2 cellular contexts compared by ENCODE assay signal in the genomic region with DNA sequence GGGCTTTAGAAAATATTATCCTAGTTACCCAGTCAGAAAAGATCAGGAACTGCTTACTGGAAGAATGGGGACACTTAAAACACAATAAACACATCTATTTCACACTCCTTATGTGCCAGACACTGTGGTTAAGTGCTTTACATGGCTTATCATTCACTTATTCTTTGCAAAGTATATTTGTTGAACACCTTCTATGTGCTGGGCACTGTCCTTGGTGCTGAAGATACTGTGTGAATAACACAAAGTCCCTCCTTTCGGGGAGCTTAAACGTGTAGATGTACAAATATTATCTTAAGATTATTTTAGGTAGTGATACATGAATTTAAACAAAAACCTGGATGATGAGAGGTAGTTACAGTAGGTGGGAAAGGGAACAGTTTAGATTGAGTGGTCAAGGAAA.
TF ChIP-seq lines count a peak whose summit lies in the region.

No MANE protein-coding gene starts in this region.

TF ChIP-seq in K562, 482 proteins besides CTCF, POLR2A, EP300 and RAD21 (continued from another document):
- TF ChIP-seq, protein P1, sequence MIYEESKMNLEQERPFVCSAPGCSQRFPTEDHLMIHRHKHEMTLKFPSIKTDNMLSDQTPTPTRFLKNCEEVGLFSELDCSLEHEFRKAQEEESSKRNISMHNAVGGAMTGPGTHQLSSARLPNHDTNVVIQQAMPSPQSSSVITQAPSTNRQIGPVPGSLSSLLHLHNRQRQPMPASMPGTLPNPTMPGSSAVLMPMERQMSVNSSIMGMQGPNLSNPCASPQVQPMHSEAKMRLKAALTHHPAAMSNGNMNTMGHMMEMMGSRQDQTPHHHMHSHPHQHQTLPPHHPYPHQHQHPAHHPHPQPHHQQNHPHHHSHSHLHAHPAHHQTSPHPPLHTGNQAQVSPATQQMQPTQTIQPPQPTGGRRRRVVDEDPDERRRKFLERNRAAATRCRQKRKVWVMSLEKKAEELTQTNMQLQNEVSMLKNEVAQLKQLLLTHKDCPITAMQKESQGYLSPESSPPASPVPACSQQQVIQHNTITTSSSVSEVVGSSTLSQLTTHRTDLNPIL (CRISPR knock-in tag; IDR thresholded peaks at IDR 0.05), result no peak
- TF ChIP-seq GTF2F1 (IDR thresholded peaks at IDR 0.05; ENCODE audit: low read depth, low read length) (no peak), EHMT2 (IDR thresholded peaks at IDR 0.05) (peak; percentile 89), ZNF592 (IDR thresholded peaks at IDR 0.05) (no peak), BRF1 (IDR thresholded peaks at IDR 0.05; ENCODE audit: borderline replicate concordance, extremely low read depth, insufficient read length) (no peak)
- TF ChIP-seq, protein P2, sequence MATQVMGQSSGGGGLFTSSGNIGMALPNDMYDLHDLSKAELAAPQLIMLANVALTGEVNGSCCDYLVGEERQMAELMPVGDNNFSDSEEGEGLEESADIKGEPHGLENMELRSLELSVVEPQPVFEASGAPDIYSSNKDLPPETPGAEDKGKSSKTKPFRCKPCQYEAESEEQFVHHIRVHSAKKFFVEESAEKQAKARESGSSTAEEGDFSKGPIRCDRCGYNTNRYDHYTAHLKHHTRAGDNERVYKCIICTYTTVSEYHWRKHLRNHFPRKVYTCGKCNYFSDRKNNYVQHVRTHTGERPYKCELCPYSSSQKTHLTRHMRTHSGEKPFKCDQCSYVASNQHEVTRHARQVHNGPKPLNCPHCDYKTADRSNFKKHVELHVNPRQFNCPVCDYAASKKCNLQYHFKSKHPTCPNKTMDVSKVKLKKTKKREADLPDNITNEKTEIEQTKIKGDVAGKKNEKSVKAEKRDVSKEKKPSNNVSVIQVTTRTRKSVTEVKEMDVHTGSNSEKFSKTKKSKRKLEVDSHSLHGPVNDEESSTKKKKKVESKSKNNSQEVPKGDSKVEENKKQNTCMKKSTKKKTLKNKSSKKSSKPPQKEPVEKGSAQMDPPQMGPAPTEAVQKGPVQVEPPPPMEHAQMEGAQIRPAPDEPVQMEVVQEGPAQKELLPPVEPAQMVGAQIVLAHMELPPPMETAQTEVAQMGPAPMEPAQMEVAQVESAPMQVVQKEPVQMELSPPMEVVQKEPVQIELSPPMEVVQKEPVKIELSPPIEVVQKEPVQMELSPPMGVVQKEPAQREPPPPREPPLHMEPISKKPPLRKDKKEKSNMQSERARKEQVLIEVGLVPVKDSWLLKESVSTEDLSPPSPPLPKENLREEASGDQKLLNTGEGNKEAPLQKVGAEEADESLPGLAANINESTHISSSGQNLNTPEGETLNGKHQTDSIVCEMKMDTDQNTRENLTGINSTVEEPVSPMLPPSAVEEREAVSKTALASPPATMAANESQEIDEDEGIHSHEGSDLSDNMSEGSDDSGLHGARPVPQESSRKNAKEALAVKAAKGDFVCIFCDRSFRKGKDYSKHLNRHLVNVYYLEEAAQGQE (CRISPR knock-in tag; IDR thresholded peaks at IDR 0.05; ENCODE audit: low read depth), result peak; percentile 42; the same call in 1 of the 2 replicates

TF ChIP-seq in liver, 16 proteins besides CTCF, POLR2A, EP300 and RAD21:
- TF ChIP-seq, protein P2 (IDR thresholded peaks at IDR 0.05), result peak; percentile 97
- TF ChIP-seq GABPA (IDR thresholded peaks at IDR 0.05 in 1 of 2, conservative IDR thresholded peaks at IDR 0.05 in 1 of 2), result no peak
